In genomic region chr1:218351617-218352438, GRCh38 we compare ENCODE assay signal across 8 cellular contexts. TPM values are rescaled to one million over a fixed set of nuclear protein-coding genes. Genes with fewer than 3 reads are reported as not detected.
DNase-seq lines count a peak whose midpoint lies in the region; ATAC-seq, FAIRE-seq and TF ChIP-seq lines count a peak whose summit lies in the region.

No MANE protein-coding gene starts in this region.

- H3K27ac ChIP-seq in astrocyte (ENCODE audit: low read depth, low read length) (peak overlapping the region; percentile 91), liver (ENCODE audit: low read depth in 1 of 2, low read length in 2 of 2) (no peak overlapping the region)

- peak; percentile 73 for ATAC-seq in GM18505 (IDR thresholded peaks at IDR 0.05; ENCODE audit: unreplicated experiment)
- ATAC-seq in HG02588 (IDR thresholded peaks at IDR 0.05; ENCODE audit: unreplicated experiment) = peak; percentile 67

- 67% methylated on average over 15 of the region's 15 CpGs for WGBS in liver

- no peak for TF ChIP-seq POLR2A in GM18505 (IDR thresholded peaks at IDR 0.05; ENCODE audit: borderline replicate concordance, extremely low read depth, insufficient read depth, insufficient read length)

- H3K4me1 ChIP-seq in astrocyte (ENCODE audit: insufficient read depth, low read length) (peaks cover 26% of the 10 kb centered on the region), liver (ENCODE audit: control insufficient read depth in 4 of 4, insufficient read depth in 4 of 4, low read length in 3 of 4) (peaks cover under 1 to 7% (median 4%) of the 10 kb centered on the region in 4 donors)

- no peak overlapping the region for H2AFZ ChIP-seq in astrocyte (ENCODE audit: low read depth, low read length)

- H3K27ac Mint-ChIP-seq in astrocyte (ENCODE audit: unreplicated experiment) = peak overlapping the region; percentile 90
- peak overlapping the region; percentile 1 for H3K27ac Mint-ChIP-seq in type B pancreatic cell

- TF ChIP-seq CTCF in astrocyte (IDR thresholded peaks at IDR 0.05; ENCODE audit: insufficient read depth, low read depth, low read length) (peak; percentile 36), liver (IDR thresholded peaks at IDR 0.05; ENCODE audit: low read depth, low read length, missing input control) (no peak), type B pancreatic cell (conservative IDR thresholded peaks at IDR 0.05) (peak; percentile 47)

- peaks cover 32% of the 10 kb centered on the region for H3K4me1 Mint-ChIP-seq in astrocyte (ENCODE audit: low read depth, unreplicated experiment)
- peaks cover 24% of the 10 kb centered on the region for H3K4me1 Mint-ChIP-seq in type B pancreatic cell (ENCODE audit: unreplicated experiment)

- no peak for TF ChIP-seq RAD21 in liver (IDR thresholded peaks at IDR 0.05)

- H3K9me3 Mint-ChIP-seq in astrocyte (ENCODE audit: unreplicated experiment) (no peaks in the 10 kb centered on the region), type B pancreatic cell (no peaks in the 10 kb centered on the region)

- peak overlapping the region; percentile 94 for H3K4me2 ChIP-seq in astrocyte (ENCODE audit: low read length)

- H3K36me3 Mint-ChIP-seq in astrocyte (ENCODE audit: low read depth, unreplicated experiment) = peaks cover 29% of the 10 kb centered on the region
- H3K36me3 Mint-ChIP-seq in type B pancreatic cell = peaks cover 41% of the 10 kb centered on the region

- H3K27me3 Mint-ChIP-seq in astrocyte (ENCODE audit: low read depth, unreplicated experiment) (no peaks in the 10 kb centered on the region), type B pancreatic cell (peaks cover 25% of the 10 kb centered on the region)

- H3K4me3 ChIP-seq in astrocyte (ENCODE audit: insufficient read depth, low read depth, low read length) (peak overlapping the region; percentile 96), liver (ENCODE audit: low read depth in 1 of 3, low read length in 3 of 3) (peak overlapping the region in 1 of 3 donors; percentile 16)

- H3K27me3 ChIP-seq in astrocyte (ENCODE audit: insufficient read depth, low read length) (no peaks in the 10 kb centered on the region), liver (ENCODE audit: control insufficient read depth in 4 of 4, insufficient read depth in 4 of 4, low read length in 3 of 4) (no peaks in the 10 kb centered on the region)

- no peaks in the 10 kb centered on the region for H3K9me3 ChIP-seq in astrocyte (ENCODE audit: insufficient read depth, low read depth, low read length)
- no peaks in the 10 kb centered on the region for H3K9me3 ChIP-seq in liver (ENCODE audit: control insufficient read depth in 4 of 4, low read length in 3 of 4)

- H3K36me3 ChIP-seq in astrocyte (ENCODE audit: insufficient read depth, low read length) (peaks cover 14% of the 10 kb centered on the region), liver (ENCODE audit: control insufficient read depth in 4 of 4, insufficient read depth in 3 of 4, low read depth in 1 of 4, low read length in 3 of 4) (no peaks in the 10 kb centered on the region)

- DNase-seq in NCI-H69 (lab: John Stamatoyannopoulos, UW) (peak; percentile 62), astrocyte (ENCODE audit: low read depth) (peak; percentile 84), type B pancreatic cell (ENCODE audit: extremely low spot score, unreplicated experiment) (no peak), GM19239 (ENCODE audit: insufficient read length, low spot score) (no peak), middle frontal gyrus (ENCODE audit: extremely low spot score, low spot score) (no peak)

- H4K20me1 ChIP-seq in astrocyte (ENCODE audit: insufficient read depth, low read length) = peaks cover 68% of the 10 kb centered on the region

- FAIRE-seq in astrocyte (lab: Jason Lieb, UNC) (no peak), GM19239 (lab: Jason Lieb, UNC) (no peak)

- H3K9ac ChIP-seq in astrocyte (ENCODE audit: low read length) = peak overlapping the region; percentile 99
- no peak overlapping the region for H3K9ac ChIP-seq in liver (ENCODE audit: low read depth in 1 of 2, low read length in 2 of 2)

- H3K79me2 ChIP-seq in astrocyte (ENCODE audit: insufficient read depth, low read length) = peaks cover 99% of the 10 kb centered on the region

- H3K4me3 Mint-ChIP-seq in astrocyte (ENCODE audit: unreplicated experiment) (peak overlapping the region; percentile 67), type B pancreatic cell (peak overlapping the region; percentile 60)

TF ChIP-seq in liver, 16 proteins besides CTCF, POLR2A, EP300 and RAD21:
- TF ChIP-seq ZBTB33 (IDR thresholded peaks at IDR 0.05) (no peak), NR2F2 (IDR thresholded peaks at IDR 0.05) (peak; percentile 18), YY1 (IDR thresholded peaks at IDR 0.05) (no peak), EGR1 (IDR thresholded peaks at IDR 0.05; ENCODE audit: low read depth in 2 of 2) (no peak), MAX (IDR thresholded peaks at IDR 0.05) (no peak), SP1 (IDR thresholded peaks at IDR 0.05) (no peak), FOXA1 (IDR thresholded peaks at IDR 0.05) (no peak), HNF4A (conservative IDR thresholded peaks at IDR 0.05) (no peak), HNF4G (IDR thresholded peaks at IDR 0.05) (no peak), GABPA (IDR thresholded peaks at IDR 0.05 in 1 of 2, conservative IDR thresholded peaks at IDR 0.05 in 1 of 2) (no peak), FOXA2 (IDR thresholded peaks at IDR 0.05) (no peak), TAF1 (conservative IDR thresholded peaks at IDR 0.05) (no peak), ATF3 (IDR thresholded peaks at IDR 0.05) (no peak), RXRA (IDR thresholded peaks at IDR 0.05) (peak; percentile 67 to 79), JUND (IDR thresholded peaks at IDR 0.05) (peak in 1 of 2 donors; percentile 17)
- TF ChIP-seq, protein P1, sequence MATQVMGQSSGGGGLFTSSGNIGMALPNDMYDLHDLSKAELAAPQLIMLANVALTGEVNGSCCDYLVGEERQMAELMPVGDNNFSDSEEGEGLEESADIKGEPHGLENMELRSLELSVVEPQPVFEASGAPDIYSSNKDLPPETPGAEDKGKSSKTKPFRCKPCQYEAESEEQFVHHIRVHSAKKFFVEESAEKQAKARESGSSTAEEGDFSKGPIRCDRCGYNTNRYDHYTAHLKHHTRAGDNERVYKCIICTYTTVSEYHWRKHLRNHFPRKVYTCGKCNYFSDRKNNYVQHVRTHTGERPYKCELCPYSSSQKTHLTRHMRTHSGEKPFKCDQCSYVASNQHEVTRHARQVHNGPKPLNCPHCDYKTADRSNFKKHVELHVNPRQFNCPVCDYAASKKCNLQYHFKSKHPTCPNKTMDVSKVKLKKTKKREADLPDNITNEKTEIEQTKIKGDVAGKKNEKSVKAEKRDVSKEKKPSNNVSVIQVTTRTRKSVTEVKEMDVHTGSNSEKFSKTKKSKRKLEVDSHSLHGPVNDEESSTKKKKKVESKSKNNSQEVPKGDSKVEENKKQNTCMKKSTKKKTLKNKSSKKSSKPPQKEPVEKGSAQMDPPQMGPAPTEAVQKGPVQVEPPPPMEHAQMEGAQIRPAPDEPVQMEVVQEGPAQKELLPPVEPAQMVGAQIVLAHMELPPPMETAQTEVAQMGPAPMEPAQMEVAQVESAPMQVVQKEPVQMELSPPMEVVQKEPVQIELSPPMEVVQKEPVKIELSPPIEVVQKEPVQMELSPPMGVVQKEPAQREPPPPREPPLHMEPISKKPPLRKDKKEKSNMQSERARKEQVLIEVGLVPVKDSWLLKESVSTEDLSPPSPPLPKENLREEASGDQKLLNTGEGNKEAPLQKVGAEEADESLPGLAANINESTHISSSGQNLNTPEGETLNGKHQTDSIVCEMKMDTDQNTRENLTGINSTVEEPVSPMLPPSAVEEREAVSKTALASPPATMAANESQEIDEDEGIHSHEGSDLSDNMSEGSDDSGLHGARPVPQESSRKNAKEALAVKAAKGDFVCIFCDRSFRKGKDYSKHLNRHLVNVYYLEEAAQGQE (IDR thresholded peaks at IDR 0.05) = no peak

RNA-seq across cellular contexts. Expression of gene TGFB2, which starts 6.7 kb away (rescaled TPM):
- 308 and 330 TPM in 2 replicates for total RNA-seq in astrocyte
- total RNA-seq in liver = under 1 TPM; 0.51 to 0.75 TPM
- polyA plus RNA-seq in liver = under 1 TPM; 0.21 to 0.31 TPM
- total RNA-seq in type B pancreatic cell (ENCODE audit: low replicate concordance) = 18.4 and 207 TPM in 2 replicates

Comparison
In these comparisons a context has a peak if more than half of its experiments do, and no peak if none do; other contexts are left out.
1. DNase-seq: peak in NCI-H69 (single experiment) and astrocyte (single experiment); none in type B pancreatic cell (single experiment), GM19239 (single experiment) and middle frontal gyrus (single experiment).
2. RNA of gene TGFB2, which starts 6.7 kb away (total RNA-seq): 308 to 330 TPM in astrocyte and 18.4 to 207 TPM in type B pancreatic cell; 0.51 to 0.75 TPM in liver; every median in the first group is over 10 times any median in the second.